Comparison of ENCODE assay signal across 13 cellular contexts in genomic region chr2:201888476-201888875, GRCh38.
DNase-seq lines count a peak whose midpoint lies in the region; ATAC-seq and TF ChIP-seq lines count a peak whose summit lies in the region.
"Had no signal": no experiment of that assay in that cellular context is flagged by ENCODE, and none has a peak within 500 bp of the region (broad histone marks: within the 10 kb centered on the region; RNA-seq: fewer than 3 reads in every experiment).

No MANE protein-coding gene starts in this region.

- H2BK12ac ChIP-seq in neuronal stem cell (ENCODE audit: low read length): no peak overlapping the region

- H3K4me3 ChIP-seq in AG04449 (ENCODE audit: low read depth, low read length): peak overlapping the region; percentile 35
- H3K4me3 ChIP-seq in Karpas-422 (ENCODE audit: low read length): peak overlapping the region; percentile 27; the same call in 1 of the 2 replicates
- H3K4me3 ChIP-seq in esophagus muscularis mucosa: peak overlapping the region; percentile 27 to 51 (median 45)
- H3K4me3 ChIP-seq in neuronal stem cell (ENCODE audit: low read length in 2 of 2): peak overlapping the region in 1 of 2 donors; percentile 2
- H3K4me3 ChIP-seq in HAP-1: no peak overlapping the region
- H3K4me3 ChIP-seq: thyroid gland had no signal

- H3K27me3 ChIP-seq in Karpas-422 (ENCODE audit: low read length): no peaks in the 10 kb centered on the region
- no peaks in the 10 kb centered on the region for H3K27me3 ChIP-seq in esophagus muscularis mucosa
- peaks cover 0 to 29% (median 0%) of the 10 kb centered on the region in 3 experiments for H3K27me3 ChIP-seq in neuronal stem cell (ENCODE audit: control insufficient read depth in 3 of 3, insufficient read depth in 3 of 3, low read depth in 1 of 3, low read length in 3 of 3)
- peaks cover 6% of the 10 kb centered on the region; the same call in 1 of the 2 replicates for H3K27me3 ChIP-seq in HAP-1 (ENCODE audit: low read depth)
- H3K27me3 ChIP-seq: thyroid gland had no signal

- POLR2A ChIA-PET in AG04449 (lab: Yijun Ruan, JAX): interaction anchor here (0.7 to 1.1 kb wide), 2 partner anchors 45 to 57 kb away, joined by 3 to 4 read pairs; no protein-coding TSS in a partner anchor

- ATAC-seq in GM21423 (IDR thresholded peaks at IDR 0.05; ENCODE audit: unreplicated experiment): no peak

- no peak overlapping the region for H2BK15ac ChIP-seq in neuronal stem cell (ENCODE audit: low read length)

- WGBS in esophagus muscularis mucosa: 17% methylated on average over 7 of the region's 7 CpGs
- no CpG with 5 or more reads among the region's 7 CpGs for WGBS in neuronal stem cell (ENCODE audit: extremely low coverage in 2 of 2, insufficient read length in 2 of 2, insufficient replicate concordance in 1 of 2), 2 donors

- no peaks in the 10 kb centered on the region for H3K9me3 ChIP-seq in Karpas-422 (ENCODE audit: low read length)
- H3K9me3 ChIP-seq in esophagus muscularis mucosa: no peaks in the 10 kb centered on the region
- H3K9me3 ChIP-seq in neuronal stem cell (replicated peaks in 1 of 2; ENCODE audit: control insufficient read depth in 2 of 2, insufficient read depth in 1 of 2, low read depth in 1 of 2, low read length in 2 of 2): no peaks in the 10 kb centered on the region
- no peaks in the 10 kb centered on the region for H3K9me3 ChIP-seq in HAP-1
- H3K9me3 ChIP-seq: thyroid gland had no signal

- no peaks in the 10 kb centered on the region for H3K9me2 ChIP-seq in Karpas-422 (replicated peaks; ENCODE audit: insufficient read depth, low read length)

- TF ChIP-seq CTCF in AG04449 (IDR thresholded peaks at IDR 0.05; ENCODE audit: insufficient read depth, low read length, missing control alignments) (no peak), esophagus muscularis mucosa (IDR thresholded peaks at IDR 0.05) (no peak)

- intact Hi-C loops in esophagus muscularis mucosa (cut with DNase I): no loop called here

- H3K27ac ChIP-seq in Karpas-422 (ENCODE audit: low read length): peak overlapping the region; percentile 18; the same call in 1 of the 2 replicates
- peak overlapping the region in 2 of 4 donors; percentile 13 to 38 for H3K27ac ChIP-seq in esophagus muscularis mucosa (replicated peaks in 1 of 4)
- peak overlapping the region; percentile 80 for H3K27ac ChIP-seq in neuronal stem cell (replicated peaks; ENCODE audit: low read length)
- H3K27ac ChIP-seq: C4-2B, epithelial cell of prostate, thyroid gland had no signal

- TF ChIP-seq EP300 in esophagus muscularis mucosa (IDR thresholded peaks at IDR 0.05): no peak

- no peaks in the 10 kb centered on the region for H4K20me1 ChIP-seq in Karpas-422 (ENCODE audit: insufficient read depth, low read depth, low read length)

- H2BK120ac ChIP-seq in neuronal stem cell (ENCODE audit: low read depth, low read length): no peak overlapping the region

- H4K91ac ChIP-seq in neuronal stem cell (ENCODE audit: low read depth, low read length, poor library complexity): no peak overlapping the region

- H3K79me1 ChIP-seq in neuronal stem cell (ENCODE audit: low read depth, low read length): no peaks in the 10 kb centered on the region

- DNase-seq in AG04449 (ENCODE audit: low read depth, low spot score) (no peak), Karpas-422 (no peak), esophagus muscularis mucosa (ENCODE audit: extremely low spot score) (no peak), neuronal stem cell (ENCODE audit: low spot score) (peak; percentile 45), T-helper 1 cell (no peak), HAP-1 (ENCODE audit: low spot score in 2 of 2) (no peak), GM03348 (ENCODE audit: low spot score) (no peak)
- DNase-seq: amniotic stem cell, nucleus accumbens, thyroid gland had no signal

- H2BK5ac ChIP-seq in neuronal stem cell (ENCODE audit: low read length): no peak overlapping the region

- no peak overlapping the region for H3K9ac ChIP-seq in Karpas-422 (ENCODE audit: low read length)
- H3K9ac ChIP-seq in neuronal stem cell (ENCODE audit: low read depth, low read length, poor library complexity): no peak overlapping the region

- TF ChIP-seq POLR2A in esophagus muscularis mucosa (IDR thresholded peaks at IDR 0.05; ENCODE audit: low read depth): no peak

- no peak overlapping the region for H3K23ac ChIP-seq in neuronal stem cell (ENCODE audit: low read depth, low read length, poor library complexity)

- H3K4me1 ChIP-seq in Karpas-422 (ENCODE audit: low read length): peaks cover 47% of the 10 kb centered on the region
- H3K4me1 ChIP-seq in esophagus muscularis mucosa: peaks cover 13 to 27% (median 20%) of the 10 kb centered on the region in 4 donors
- peaks cover 14 to 15% of the 10 kb centered on the region in 2 donors for H3K4me1 ChIP-seq in neuronal stem cell (ENCODE audit: control insufficient read depth in 2 of 2, insufficient read depth in 1 of 2, low read depth in 1 of 2, low read length in 2 of 2)
- H3K4me1 ChIP-seq in HAP-1: no peaks in the 10 kb centered on the region
- H3K4me1 ChIP-seq: thyroid gland had no signal

- H4K8ac ChIP-seq in neuronal stem cell (ENCODE audit: low read depth, low read length): no peak overlapping the region

- H3K4ac ChIP-seq in neuronal stem cell (ENCODE audit: low read length): no peak overlapping the region

- no peaks in the 10 kb centered on the region for H3K36me3 ChIP-seq in Karpas-422 (ENCODE audit: insufficient read depth, low read length)
- H3K36me3 ChIP-seq in esophagus muscularis mucosa: no peaks in the 10 kb centered on the region
- no peaks in the 10 kb centered on the region for H3K36me3 ChIP-seq in neuronal stem cell (replicated peaks in 1 of 2; ENCODE audit: control insufficient read depth in 2 of 2, insufficient read depth in 2 of 2, low read length in 2 of 2)
- H3K36me3 ChIP-seq in HAP-1 (replicated peaks): no peaks in the 10 kb centered on the region
- H3K36me3 ChIP-seq: thyroid gland had no signal

- in situ Hi-C loops in HAP-1 (cut with MboI; ENCODE audit: low sequenced_read_pairs): no loop called here

- H3K18ac ChIP-seq in neuronal stem cell (ENCODE audit: low read length): no peak overlapping the region

- H3K79me2 ChIP-seq in Karpas-422 (ENCODE audit: low read length): no peaks in the 10 kb centered on the region

- no peak overlapping the region for H2AFZ ChIP-seq in Karpas-422 (ENCODE audit: low read length)
- peak overlapping the region; percentile 78 for H2AFZ ChIP-seq in neuronal stem cell (ENCODE audit: low read length)

- H2AK5ac ChIP-seq in neuronal stem cell (ENCODE audit: low read depth, low read length): no peak overlapping the region

- peak overlapping the region; percentile 53 for H3K4me2 ChIP-seq in Karpas-422 (ENCODE audit: low read depth, low read length, poor library complexity, severe bottlenecking)
- peak overlapping the region; percentile 40 for H3K4me2 ChIP-seq in neuronal stem cell (ENCODE audit: insufficient read depth, low read length, poor library complexity, severe bottlenecking)

- H3K14ac ChIP-seq in neuronal stem cell (ENCODE audit: low read length): no peak overlapping the region

- CTCF ChIA-PET in AG04449 (lab: Yijun Ruan, JAX): interaction anchor here (1.0 to 1.7 kb wide), 4 partner anchors 11 to 129 kb away, joined by 3 to 4 read pairs (median 3); no protein-coding TSS in a partner anchor
